8 cellular contexts compared by ENCODE assay signal in the genomic region with DNA sequence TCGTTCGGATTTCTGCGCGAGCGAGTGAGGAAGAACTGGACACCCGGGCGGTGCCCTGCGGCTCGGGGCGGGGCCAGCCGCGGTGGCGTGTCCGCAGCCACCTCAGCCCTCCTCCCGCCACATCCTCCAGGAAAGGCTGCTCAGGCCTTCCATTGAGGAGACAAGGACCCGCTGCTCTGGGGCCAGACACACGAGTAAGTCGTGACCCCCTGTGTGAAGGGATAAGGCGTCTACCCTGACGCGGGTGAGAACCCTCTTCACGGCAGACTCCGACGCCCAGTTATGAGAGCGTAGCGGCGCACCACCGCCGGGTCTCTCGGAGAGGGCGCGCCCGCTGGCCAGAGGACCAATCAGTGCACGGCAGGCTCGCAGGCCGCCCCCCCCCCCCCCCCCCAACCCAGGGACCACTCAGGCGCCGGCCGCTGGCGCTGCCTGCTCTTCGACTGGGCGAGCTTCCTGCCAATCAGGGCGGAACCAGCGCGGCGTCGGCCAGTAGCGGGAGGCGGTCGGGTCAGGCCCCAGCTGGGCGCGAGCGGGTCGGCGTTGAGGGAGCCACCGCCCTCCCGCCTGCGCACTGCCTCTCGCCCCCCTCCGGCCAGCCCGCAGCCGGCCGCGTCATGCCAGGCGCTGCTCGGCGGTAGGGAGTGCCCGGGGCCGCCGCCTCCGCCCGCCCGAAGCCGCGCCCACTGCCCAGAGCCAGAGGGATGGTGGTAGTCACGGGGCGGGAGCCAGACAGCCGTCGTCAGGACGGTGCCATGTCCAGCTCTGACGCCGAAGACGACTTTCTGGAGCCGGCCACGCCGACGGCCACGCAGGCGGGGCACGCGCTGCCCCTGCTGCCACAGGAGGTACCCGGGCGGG. TPM values are rescaled to one million over a fixed set of nuclear protein-coding genes. Genes with fewer than 3 reads are reported as not detected.
DNase-seq lines count a peak whose midpoint lies in the region; ATAC-seq and TF ChIP-seq lines count a peak whose summit lies in the region.

A gene (plus strand): TSS at position 521 of the 861 bp plus-strand sequence. CDS start 184 bp downstream, at position 705.

- H3K4me3 ChIP-seq in Jurkat, Clone E6-1 (ENCODE audit: low read length) = peak within 1 kb of the TSS; percentile 82
- H3K4me3 ChIP-seq in PC-3 (ENCODE audit: low read length) = peak within 1 kb of the TSS; percentile 80
- H3K4me3 ChIP-seq in epithelial cell of proximal tubule (ENCODE audit: low read depth, low read length) = peak within 1 kb of the TSS; percentile 89
- peak within 1 kb of the TSS; percentile 91 to 93 for H3K4me3 ChIP-seq in mucosa of rectum (ENCODE audit: low read length in 2 of 2)

- H3K27ac ChIP-seq in PC-3 (ENCODE audit: low read length) = peak within 1 kb of the TSS; percentile 66
- H3K27ac ChIP-seq in mucosa of rectum (ENCODE audit: low read depth in 2 of 2, low read length in 2 of 2) = peak within 1 kb of the TSS; percentile 97 to 99

- H3F3A ChIP-seq in PC-3 (ENCODE audit: low read length, unreplicated experiment) = no peaks in the 10 kb centered on the region

- no peaks in the 10 kb centered on the region for H3K79me2 ChIP-seq in PC-3 (ENCODE audit: low read length)

- H3K9me3 ChIP-seq in PC-3 (ENCODE audit: low read length) (no peaks in the 10 kb centered on the region), mucosa of rectum (ENCODE audit: control insufficient read depth in 2 of 2, low read length in 2 of 2) (no peaks in the 10 kb centered on the region)

- CTCF ChIA-PET in PC-3 (lab: Charles Lee) = no interaction called here

- peak; percentile 91 for DNase-seq in DMS153 treated with DMSO at 0.1 percent for 48 hours (lab: John Stamatoyannopoulos, UW; ENCODE audit: unreplicated experiment)
- DNase-seq in Jurkat, Clone E6-1 (ENCODE audit: low read depth, low spot score) = peak; percentile 90
- DNase-seq in PC-3 = peak; percentile 95
- DNase-seq in activated T-cell treated with anti-CD3 and anti-CD28 coated beads, Interleukin-2, amount 50 U/mL, for 1 hour = peak; percentile 92
- peak; percentile 41 for DNase-seq in epithelial cell of proximal tubule (ENCODE audit: low read depth)
- peak; percentile 76 to 91 for DNase-seq in stimulated activated CD8-positive, alpha-beta memory T cell treated with anti-CD3 and anti-CD28 coated beads, Interleukin-4, amount 100 ng/mL, for 4 hours (ENCODE audit: low read depth in 2 of 2, low spot score in 1 of 2)

- H3K9me2 ChIP-seq in PC-3 (replicated peaks; ENCODE audit: low read length) = no peaks in the 10 kb centered on the region

- no peaks in the 10 kb centered on the region for H4K20me1 ChIP-seq in PC-3 (ENCODE audit: low read length)

- H3K4me2 ChIP-seq in PC-3 (ENCODE audit: low read length) = peak within 1 kb of the TSS; percentile 93

- H3K36me3 ChIP-seq in PC-3 (ENCODE audit: low read depth, low read length) (no peaks in the 10 kb centered on the region), mucosa of rectum (ENCODE audit: control insufficient read depth in 2 of 2, insufficient read depth in 2 of 2, low read length in 2 of 2) (no peaks in the 10 kb centered on the region)

- H3K27me3 ChIP-seq in PC-3 (ENCODE audit: low read length) (no peaks in the 10 kb centered on the region), mucosa of rectum (ENCODE audit: control insufficient read depth in 2 of 2, insufficient read depth in 2 of 2, low read length in 2 of 2) (no peaks in the 10 kb centered on the region)

- no TSS peak for BruUV-seq in PC-3 (replicated peaks; lab: Mats Ljungman, UMichigan)

- H3K4me1 ChIP-seq in PC-3 (ENCODE audit: insufficient read depth, low read length) (peaks cover 8% of the 10 kb centered on the region; the same call in 1 of the 2 replicates), mucosa of rectum (ENCODE audit: control insufficient read depth in 2 of 2, insufficient read depth in 2 of 2, low read length in 2 of 2) (peaks cover 10 to 13% of the 10 kb centered on the region in 2 donors)

- peak; percentile 93 for ATAC-seq in GM21717 (IDR thresholded peaks at IDR 0.05; ENCODE audit: unreplicated experiment)
- ATAC-seq in PC-3 = peak; percentile 90

- H3K9ac ChIP-seq in PC-3 (ENCODE audit: low read length) (peak within 1 kb of the TSS; percentile 80), mucosa of rectum (ENCODE audit: low read depth in 1 of 2, low read length in 2 of 2) (peak within 1 kb of the TSS; percentile 94 to 96)

- TF ChIP-seq CTCF in PC-3 (conservative IDR thresholded peaks at IDR 0.05; ENCODE audit: low read depth, low read length) (no peak), epithelial cell of proximal tubule (conservative IDR thresholded peaks at IDR 0.05; ENCODE audit: low read depth, low read length) (no peak)

- POLR2A ChIA-PET in PC-3 (lab: Charles Lee; ENCODE audit: unreplicated experiment) = interaction anchor here (0.5 to 0.9 kb wide), 9 partner anchors 10 to 661 kb away, joined by 3 to 22 read pairs (median 6); a partner anchor contains a TSS

- H2AFZ ChIP-seq in PC-3 (ENCODE audit: low read length) = peak within 1 kb of the TSS; percentile 72

- intact Hi-C loops in PC-3 (cut with micrococcal nuclease) = loop anchor here (1.0 kb wide), 2 partner anchors 26 to 32 kb away; no protein-coding TSS in a partner anchor

RNA-seq across cellular contexts. Expression of the gene that starts here (rescaled TPM):
- polyA plus RNA-seq in Jurkat, Clone E6-1 (2012; ENCODE audit: insufficient read depth, insufficient read length) = 9.6 TPM
- total RNA-seq in PC-3 (2014; rRNA removed) = 5.5 and 7.4 TPM in 2 replicates
- total RNA-seq in epithelial cell of proximal tubule = 4.1 and 8.3 TPM in 2 replicates

Comparison
In these comparisons a context has a peak if more than half of its experiments do, and no peak if none do; other contexts are left out.
1. Peak in every context shown above with its lines: DNase-seq, ATAC-seq, H3K4me3 ChIP-seq and H3K27ac ChIP-seq.
2. DNase-seq: peak in every context shown above with its lines; median percentile 95 in PC-3; 92 in activated T-cell treated with anti-CD3 and anti-CD28 coated beads, Interleukin-2, amount 50 U/mL, for 1 hour; 91 in DMS153 treated with DMSO at 0.1 percent for 48 hours; 90 in Jurkat, Clone E6-1; 84 in stimulated activated CD8-positive, alpha-beta memory T cell treated with anti-CD3 and anti-CD28 coated beads, Interleukin-4, amount 100 ng/mL, for 4 hours; 41 in epithelial cell of proximal tubule.